17 cellular contexts compared by ENCODE assay signal in genomic region chr18:79470547-79470946, GRCh38.
"Had no signal": no experiment of that assay in that cellular context is flagged by ENCODE, and none has a peak within 500 bp of the region (broad histone marks: within the 10 kb centered on the region; RNA-seq: fewer than 3 reads in every experiment).

No MANE protein-coding gene starts in this region.

- H3K27me3 Mint-ChIP-seq: activated CD4-positive, alpha-beta memory T cell treated with anti-CD3 and anti-CD28 coated beads for 36 hours; activated naive CD8-positive, alpha-beta T cell treated with anti-CD3 and anti-CD28 coated beads, Interleukin-2, amount 10 ng/mL, durations not matched to agents 7 days and 5 days; progenitor cell of endocrine pancreas had no signal

- H3K9me3 Mint-ChIP-seq: activated naive CD8-positive, alpha-beta T cell treated with anti-CD3 and anti-CD28 coated beads, Interleukin-2, amount 10 ng/mL, durations not matched to agents 7 days and 5 days; activated T-cell treated with anti-CD3 and anti-CD28 coated beads, Interleukin-2, amount 50 U/mL, for 72 hours; neural crest cell; WTC11 had no signal

- DNase-seq: activated CD4-positive, alpha-beta memory T cell treated with anti-CD3 and anti-CD28 coated beads for 36 hours; activated CD4-positive, alpha-beta T cell treated with anti-CD3 and anti-CD28 coated beads for 4 hours; activated gamma-delta T cell treated with Interleukin-2 at 50 U/mL for 16 hours; activated naive CD8-positive, alpha-beta T cell treated with anti-CD3 and anti-CD28 coated beads, Interleukin-2, amount 10 ng/mL, durations not matched to agents 7 days and 5 days; body of pancreas; caudate nucleus; foreskin melanocyte; glutamatergic neuron; hippocampal formation; mammary epithelial cell; stomach; trophoblast cell had no signal

- H3K4me3 Mint-ChIP-seq: activated CD4-positive, alpha-beta memory T cell treated with anti-CD3 and anti-CD28 coated beads for 36 hours; activated naive CD8-positive, alpha-beta T cell treated with anti-CD3 and anti-CD28 coated beads, Interleukin-2, amount 10 ng/mL, durations not matched to agents 7 days and 5 days; activated T-cell treated with anti-CD3 and anti-CD28 coated beads, Interleukin-2, amount 50 U/mL, for 72 hours; neural crest cell; WTC11 had no signal

- ATAC-seq: body of pancreas, WTC11 had no signal

- H3K27ac Mint-ChIP-seq: activated CD4-positive, alpha-beta memory T cell treated with anti-CD3 and anti-CD28 coated beads for 36 hours; activated naive CD8-positive, alpha-beta T cell treated with anti-CD3 and anti-CD28 coated beads, Interleukin-2, amount 10 ng/mL, durations not matched to agents 7 days and 5 days; activated T-cell treated with anti-CD3 and anti-CD28 coated beads, Interleukin-2, amount 50 U/mL, for 72 hours; progenitor cell of endocrine pancreas had no signal

- H3K9me3 ChIP-seq: body of pancreas, stomach, vagina had no signal

- H3K4me3 ChIP-seq: body of pancreas, stomach, vagina had no signal

- H3K4me1 ChIP-seq: body of pancreas, vagina had no signal

- H3K27me3 ChIP-seq: body of pancreas, stomach, vagina had no signal
